Comparison of ENCODE assay signal across 17 cellular contexts in genomic region chr2:134319581-134320246, GRCh38.
A peak's percentile ranks its signal among the peaks of the same experiment; 100 is the strongest.
DNase-seq lines count a peak whose midpoint lies in the region; ATAC-seq, FAIRE-seq and TF ChIP-seq lines count a peak whose summit lies in the region.
"Had no signal": no experiment of that assay in that cellular context is flagged by ENCODE, and none has a peak within 500 bp of the region (broad histone marks: within the 10 kb centered on the region; RNA-seq: fewer than 3 reads in every experiment).

No MANE protein-coding gene starts in this region.

- no peaks in the 10 kb centered on the region for H3K9me3 Mint-ChIP-seq in activated CD4-positive, alpha-beta T cell treated with anti-CD3 and anti-CD28 coated beads for 36 hours (ENCODE audit: low read depth)
- no peaks in the 10 kb centered on the region for H3K9me3 Mint-ChIP-seq in memory B cell
- H3K9me3 Mint-ChIP-seq: nephron had no signal

- intact Hi-C loops in activated CD4-positive, alpha-beta T cell treated with anti-CD3 and anti-CD28 coated beads for 36 hours (cut with DNase I, micrococcal nuclease): no loop called here

- FAIRE-seq in GM12891 (lab: Jason Lieb, UNC): peak; percentile 64
- FAIRE-seq: A549 had no signal

- H3K36me3 Mint-ChIP-seq in activated CD4-positive, alpha-beta T cell treated with anti-CD3 and anti-CD28 coated beads for 36 hours (ENCODE audit: low read depth): peaks cover 24% of the 10 kb centered on the region
- peaks cover 54% of the 10 kb centered on the region for H3K36me3 Mint-ChIP-seq in memory B cell

- TF ChIP-seq POLR2A in GM12891 (IDR thresholded peaks at IDR 0.05; ENCODE audit: low read depth, low read length): no peak

- peak; percentile 39 for DNase-seq in activated CD4-positive, alpha-beta T cell treated with anti-CD3 and anti-CD28 coated beads for 36 hours
- DNase-seq in activated CD4-positive, alpha-beta T cell treated with anti-CD3 and anti-CD28 coated beads, Interleukin-2, amount 50 U/mL, for 1 hour: no peak
- DNase-seq in GM12891 (ENCODE audit: insufficient read length, low spot score): no peak
- DNase-seq in NCI-H510A treated with DMSO at 0.1 percent for 48 hours (lab: John Stamatoyannopoulos, UW): peak; percentile 80
- no peak for DNase-seq in memory B cell (ENCODE audit: low spot score in 2 of 2)
- DNase-seq in UCSD-AML1 (lab: John Stamatoyannopoulos, UW; ENCODE audit: unreplicated experiment): no peak
- DNase-seq: activated CD4-positive, alpha-beta T cell treated with anti-CD3 and anti-CD28 coated beads, Interleukin-2, amount 50 U/mL, for 4 hours; activated gamma-delta T cell treated with Interleukin-2 at 50 U/mL for 16 hours; heart right ventricle; left ventricle myocardium inferior; NCI-H2107; testis had no signal

- peak; percentile 97 for ATAC-seq in activated CD4-positive, alpha-beta T cell treated with anti-CD3 and anti-CD28 coated beads for 36 hours
- ATAC-seq in memory B cell (ENCODE audit: low read depth): no peak
- ATAC-seq in SK-N-SH treated with all-trans-retinoic acid at 6 μM for 48 hours: no peak
- ATAC-seq in GM18870 (IDR thresholded peaks at IDR 0.05; ENCODE audit: unreplicated experiment): no peak
- ATAC-seq: A549, heart right ventricle, Right ventricle myocardium inferior had no signal

- CTCF ChIA-PET in activated CD4-positive, alpha-beta T cell treated with anti-CD3 and anti-CD28 coated beads for 36 hours (lab: Charles Lee): interaction anchor here (0.7 to 2.5 kb wide), 4 partner anchors 11 to 92 kb away, joined by 3 to 9 read pairs (median 4); no protein-coding TSS in a partner anchor

- POLR2A ChIA-PET in activated CD4-positive, alpha-beta T cell treated with anti-CD3 and anti-CD28 coated beads for 36 hours (lab: Charles Lee): no interaction called here

- no peak overlapping the region for H3K4me3 Mint-ChIP-seq in activated CD4-positive, alpha-beta T cell treated with anti-CD3 and anti-CD28 coated beads for 36 hours
- no peak overlapping the region for H3K4me3 Mint-ChIP-seq in memory B cell
- H3K4me3 Mint-ChIP-seq: nephron had no signal

- H3K27me3 Mint-ChIP-seq in activated CD4-positive, alpha-beta T cell treated with anti-CD3 and anti-CD28 coated beads for 36 hours: no peaks in the 10 kb centered on the region
- no peaks in the 10 kb centered on the region for H3K27me3 Mint-ChIP-seq in memory B cell

- H3K4me1 Mint-ChIP-seq in activated CD4-positive, alpha-beta T cell treated with anti-CD3 and anti-CD28 coated beads for 36 hours: peaks cover 59% of the 10 kb centered on the region
- H3K4me1 Mint-ChIP-seq in memory B cell: peaks cover 63% of the 10 kb centered on the region

- peak overlapping the region; percentile 45 for H3K27ac Mint-ChIP-seq in activated CD4-positive, alpha-beta T cell treated with anti-CD3 and anti-CD28 coated beads for 36 hours
- H3K27ac Mint-ChIP-seq in memory B cell: peak overlapping the region; percentile 12
- H3K27ac Mint-ChIP-seq: nephron had no signal

TF ChIP-seq in GM12891, 5 proteins besides CTCF, POLR2A, EP300 and RAD21:
- no peak for TF ChIP-seq POU2F2 (IDR thresholded peaks at IDR 0.05; ENCODE audit: low read depth, low read length)
- TF ChIP-seq SPI1 (IDR thresholded peaks at IDR 0.05; ENCODE audit: low read depth, low read length): no peak
- TF ChIP-seq TAF1 (IDR thresholded peaks at IDR 0.05; ENCODE audit: low read depth, low read length): no peak
- no peak for TF ChIP-seq PAX5 (IDR thresholded peaks at IDR 0.05; ENCODE audit: insufficient read depth, low read length, severe bottlenecking)
- TF ChIP-seq POLR2AphosphoS5 (IDR thresholded peaks at IDR 0.05; ENCODE audit: low read depth, low read length): no peak
TF ChIP-seq in GM12891: peak in this region for 0.

TF ChIP-seq in SK-N-SH treated with all-trans-retinoic acid at 6 μM for 48 hours, 23 proteins besides CTCF, POLR2A, EP300 and RAD21:
- no peak for TF ChIP-seq ZFP30 (CRISPR knock-in tag; IDR thresholded peaks at IDR 0.05)
- no peak for TF ChIP-seq ZFP3 (CRISPR knock-in tag; IDR thresholded peaks at IDR 0.05)
- TF ChIP-seq BACH2 (CRISPR knock-in tag; IDR thresholded peaks at IDR 0.05; ENCODE audit: borderline replicate concordance): no peak
- TF ChIP-seq TOX (CRISPR knock-in tag; IDR thresholded peaks at IDR 0.05; ENCODE audit: borderline replicate concordance): no peak
- TF ChIP-seq ZNF565 (CRISPR knock-in tag; conservative IDR thresholded peaks at IDR 0.05; ENCODE audit: low read depth): no peak
- TF ChIP-seq CSRNP3 (CRISPR knock-in tag; IDR thresholded peaks at IDR 0.05): no peak
- no peak for TF ChIP-seq CSDC2 (CRISPR knock-in tag; IDR thresholded peaks at IDR 0.05)
- TF ChIP-seq CREB5 (CRISPR knock-in tag; IDR thresholded peaks at IDR 0.05; ENCODE audit: low read depth): no peak
- TF ChIP-seq SNAI2 (CRISPR knock-in tag; IDR thresholded peaks at IDR 0.05): no peak
- no peak for TF ChIP-seq ZC3H10 (CRISPR knock-in tag; IDR thresholded peaks at IDR 0.05)
- TF ChIP-seq RARB (CRISPR knock-in tag; IDR thresholded peaks at IDR 0.05): no peak

Comparison
In these comparisons a context has a peak if more than half of its experiments do, and no peak if none do; other contexts are left out.
1. DNase-seq: peak in activated CD4-positive, alpha-beta T cell treated with anti-CD3 and anti-CD28 coated beads for 36 hours (single experiment) and NCI-H510A treated with DMSO at 0.1 percent for 48 hours (single experiment); none in activated CD4-positive, alpha-beta T cell treated with anti-CD3 and anti-CD28 coated beads, Interleukin-2, amount 50 U/mL, for 1 hour (single experiment), GM12891 (single experiment), memory B cell (0 of 2) and UCSD-AML1 (single experiment).